18 cellular contexts compared by ENCODE assay signal in genomic region chr2:129129087-129129486, GRCh38.
"Had no signal": no experiment of that assay in that cellular context is flagged by ENCODE, and none has a peak within 500 bp of the region (broad histone marks: within the 10 kb centered on the region; RNA-seq: fewer than 3 reads in every experiment).

No MANE protein-coding gene starts in this region.

- H3K79me2 ChIP-seq: hepatocyte had no signal

- H3K4me2 ChIP-seq: hepatocyte had no signal

- H2AFZ ChIP-seq: hepatocyte had no signal

- H3K4me3 ChIP-seq: dorsolateral prefrontal cortex, esophagus muscularis mucosa, hepatocyte, lung, sigmoid colon, skin epidermis, stomach had no signal

- FAIRE-seq: urothelium cell line had no signal

- ATAC-seq: left colon, left ventricle myocardium superior had no signal

- H3K27me3 ChIP-seq: dorsolateral prefrontal cortex, esophagus muscularis mucosa, hepatocyte, sigmoid colon, stomach had no signal

- H3K36me3 ChIP-seq: esophagus muscularis mucosa, sigmoid colon, stomach had no signal

- H3K9me3 ChIP-seq: esophagus muscularis mucosa, sigmoid colon, stomach had no signal

- DNase-seq: cortex of kidney; dorsolateral prefrontal cortex; effector CD8-positive, alpha-beta T cell; head of caudate nucleus; left colon; left ventricle myocardium superior; mesendoderm; naive B cell; sigmoid colon; stimulated activated CD4-positive, alpha-beta T cell treated with anti-CD3 and anti-CD28 coated beads, Interleukin-2, amount 100 ng/mL, for 24 hours; stimulated activated naive CD4-positive, alpha-beta T cell; stomach; substantia nigra had no signal

- H3K4me1 ChIP-seq: stomach had no signal

- H3K27ac ChIP-seq: dorsolateral prefrontal cortex, esophagus muscularis mucosa, hepatocyte, sigmoid colon, stomach had no signal
